1 cellular context compared by ENCODE assay signal in genomic region chr3:10508619-10509260, GRCh38.
A peak's percentile ranks its signal among the peaks of the same experiment; 100 is the strongest.
TF ChIP-seq lines count a peak whose summit lies in the region.

No MANE protein-coding gene starts in this region.

TF ChIP-seq in HepG2, 621 proteins besides CTCF, POLR2A, EP300 and RAD21 (continued from another document and continues in another):
- no peak for TF ChIP-seq ZNF234 (CRISPR knock-in tag; conservative IDR thresholded peaks at IDR 0.05)
- no peak for TF ChIP-seq ZNF17 (CRISPR knock-in tag; IDR thresholded peaks at IDR 0.05)
- peak; percentile 89; the same call in 1 of the 2 replicates for TF ChIP-seq ZNF780A (CRISPR knock-in tag; IDR thresholded peaks at IDR 0.05)
- TF ChIP-seq TBL1XR1 (IDR thresholded peaks at IDR 0.05; ENCODE audit: borderline replicate concordance, low read length, partially characterized antibody): peak; percentile 95
- TF ChIP-seq UBTF (CRISPR knock-in tag; IDR thresholded peaks at IDR 0.05): peak; percentile 66; the same call in 1 of the 2 replicates
- TF ChIP-seq KLF16 (CRISPR knock-in tag; IDR thresholded peaks at IDR 0.05): peak in 1 of 2 experiments; percentile 92; a peak in 2 of 4 replicates
- peak; percentile 89 for TF ChIP-seq MIER2 (CRISPR knock-in tag; IDR thresholded peaks at IDR 0.05)
- peak; percentile 90; the same call in 1 of the 2 replicates for TF ChIP-seq RORA (CRISPR knock-in tag; IDR thresholded peaks at IDR 0.05)
- TF ChIP-seq ZMYM2 (CRISPR knock-in tag; IDR thresholded peaks at IDR 0.05): no peak
- peak; percentile 68; the same call in 1 of the 2 replicates for TF ChIP-seq SALL2 (CRISPR knock-in tag; IDR thresholded peaks at IDR 0.05)
- no peak for TF ChIP-seq ZNF850 (CRISPR knock-in tag; conservative IDR thresholded peaks at IDR 0.05)
- TF ChIP-seq ZNF350 (CRISPR knock-in tag; IDR thresholded peaks at IDR 0.05; ENCODE audit: borderline replicate concordance, low read depth): peak; percentile 97
- TF ChIP-seq SUZ12 (IDR thresholded peaks at IDR 0.05; ENCODE audit: low read depth, low read length): no peak
- TF ChIP-seq TERF1 (CRISPR knock-in tag; IDR thresholded peaks at IDR 0.05): no peak
- TF ChIP-seq SOX5 (CRISPR knock-in tag; IDR thresholded peaks at IDR 0.05; ENCODE audit: borderline replicate concordance): peak; percentile 98
- TF ChIP-seq ZNF7 (CRISPR knock-in tag; IDR thresholded peaks at IDR 0.05): no peak
- TF ChIP-seq ZNF550 (CRISPR knock-in tag; IDR thresholded peaks at IDR 0.05; ENCODE audit: borderline replicate concordance): no peak
- no peak for TF ChIP-seq ZNF207 (IDR thresholded peaks at IDR 0.05; ENCODE audit: borderline replicate concordance)
- TF ChIP-seq PHB2 (IDR thresholded peaks at IDR 0.05; ENCODE audit: partially characterized antibody): no peak
- peak; percentile 96 for TF ChIP-seq MIER3 (CRISPR knock-in tag; IDR thresholded peaks at IDR 0.05; ENCODE audit: borderline replicate concordance)
- TF ChIP-seq ZNF569 (CRISPR knock-in tag; IDR thresholded peaks at IDR 0.05; ENCODE audit: borderline replicate concordance): no peak
- TF ChIP-seq RFXAP (CRISPR knock-in tag; IDR thresholded peaks at IDR 0.05; ENCODE audit: borderline replicate concordance): peak; percentile 67; the same call in 1 of the 2 replicates
- no peak for TF ChIP-seq ATF5 (CRISPR knock-in tag; IDR thresholded peaks at IDR 0.05; ENCODE audit: low read depth)
- peak; percentile 83; the same call in 1 of the 2 replicates for TF ChIP-seq STAT6 (CRISPR knock-in tag; IDR thresholded peaks at IDR 0.05; ENCODE audit: borderline replicate concordance)
- TF ChIP-seq SRSF1 (optimal IDR thresholded peaks at IDR 0.05; ENCODE audit: low read depth, low read length): no peak
- no peak for TF ChIP-seq TCF7L2 (IDR thresholded peaks at IDR 0.05; ENCODE audit: low read depth, low read length)
- TF ChIP-seq MBD4 (IDR thresholded peaks at IDR 0.05; ENCODE audit: borderline replicate concordance, low read length): no peak
- no peak for TF ChIP-seq ZNF703 (CRISPR knock-in tag; IDR thresholded peaks at IDR 0.05; ENCODE audit: borderline replicate concordance)
- TF ChIP-seq ZNF605 (CRISPR knock-in tag; IDR thresholded peaks at IDR 0.05): peak; percentile 41; the same call in 1 of the 2 replicates
- TF ChIP-seq ZNF382 (CRISPR knock-in tag; IDR thresholded peaks at IDR 0.05; ENCODE audit: borderline replicate concordance): no peak
- no peak for TF ChIP-seq ZNF777 (CRISPR knock-in tag; IDR thresholded peaks at IDR 0.05)
- no peak for TF ChIP-seq ZBTB49 (CRISPR knock-in tag; IDR thresholded peaks at IDR 0.05; ENCODE audit: borderline replicate concordance)
- no peak for TF ChIP-seq ATF7 (IDR thresholded peaks at IDR 0.05)
- TF ChIP-seq ATF7 (CRISPR knock-in tag; IDR thresholded peaks at IDR 0.05): 0 out of 2 replicates have a peak, but pooled peaks have one; percentile 65
- TF ChIP-seq ZSCAN30 (CRISPR knock-in tag; IDR thresholded peaks at IDR 0.05): no peak
- TF ChIP-seq TFDP2 (CRISPR knock-in tag; IDR thresholded peaks at IDR 0.05): peak; percentile 47; the same call in 1 of the 2 replicates
- peak; percentile 98 for TF ChIP-seq ZEB1 (IDR thresholded peaks at IDR 0.05; ENCODE audit: insufficient replicate concordance, low read depth)
- TF ChIP-seq BCL6 (CRISPR knock-in tag; IDR thresholded peaks at IDR 0.05): peak; percentile 96
- TF ChIP-seq HOXA5 (CRISPR knock-in tag; IDR thresholded peaks at IDR 0.05): peak; percentile 88
- peak; percentile 79 for TF ChIP-seq PBX2 (CRISPR knock-in tag; IDR thresholded peaks at IDR 0.05)
- TF ChIP-seq ATF6 (CRISPR knock-in tag; conservative IDR thresholded peaks at IDR 0.05): 0 out of 2 replicates have a peak, but pooled peaks have one; percentile 32
- no peak for TF ChIP-seq E2F2 (CRISPR knock-in tag; IDR thresholded peaks at IDR 0.05; ENCODE audit: borderline replicate concordance)
- TF ChIP-seq TBX3 (IDR thresholded peaks at IDR 0.05; ENCODE audit: borderline replicate concordance): no peak
- TF ChIP-seq ZFYVE20 (CRISPR knock-in tag; IDR thresholded peaks at IDR 0.05; ENCODE audit: borderline replicate concordance, low read depth): no peak
- no peak for TF ChIP-seq ZNF768 (CRISPR knock-in tag; IDR thresholded peaks at IDR 0.05)
- TF ChIP-seq ZNF235 (CRISPR knock-in tag; IDR thresholded peaks at IDR 0.05; ENCODE audit: borderline replicate concordance): no peak
- no peak for TF ChIP-seq ZNF326 (CRISPR knock-in tag; IDR thresholded peaks at IDR 0.05; ENCODE audit: borderline replicate concordance)
- no peak for TF ChIP-seq RELA (CRISPR knock-in tag; IDR thresholded peaks at IDR 0.05)
